Comparison of ENCODE assay signal across 14 cellular contexts in the genomic region with DNA sequence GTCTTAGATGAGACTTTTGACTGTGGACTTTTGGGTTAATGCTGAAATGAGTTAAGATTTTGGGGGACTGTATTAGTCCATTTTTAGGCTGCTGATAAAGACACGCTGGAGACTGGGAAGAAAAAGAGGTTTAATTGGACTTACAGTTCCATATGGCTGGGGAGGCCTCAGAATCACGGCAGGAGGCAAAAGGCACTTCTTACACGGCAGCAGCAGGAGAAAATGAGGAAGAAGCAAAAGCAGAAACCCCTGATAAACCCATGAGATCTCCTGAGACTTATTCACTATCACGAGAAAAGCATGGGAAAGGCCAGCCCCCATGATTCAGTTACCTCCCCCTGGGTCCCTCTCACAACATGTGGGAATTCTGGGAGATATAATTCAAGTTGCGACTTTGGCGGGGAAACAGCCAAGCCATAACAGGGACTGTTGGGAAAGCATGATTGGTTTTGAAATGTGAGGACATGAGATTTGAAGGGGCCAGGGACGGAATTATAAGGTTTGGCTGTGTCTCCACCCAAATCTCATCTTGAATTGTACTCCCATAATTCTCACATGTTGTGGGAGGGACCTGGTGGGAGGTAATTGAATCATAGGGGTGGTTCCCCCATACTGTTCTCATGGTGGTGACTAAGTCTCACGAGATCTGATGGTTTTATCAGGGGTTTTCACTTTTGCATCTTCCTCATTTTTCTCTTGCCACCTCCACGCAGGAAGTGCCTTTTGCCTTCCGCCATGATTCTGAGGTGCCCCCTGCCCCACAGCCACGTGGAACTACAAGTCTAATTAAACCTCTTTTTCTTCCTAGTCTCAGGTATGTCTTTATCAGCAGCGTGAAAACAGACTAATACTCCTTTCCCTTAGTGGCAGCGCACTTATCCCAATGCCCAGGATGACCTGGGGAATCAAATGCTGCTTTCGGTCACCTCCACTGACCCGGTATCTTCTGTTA. TPM values are rescaled to one million over a fixed set of nuclear protein-coding genes. Genes with fewer than 3 reads are reported as not detected.
"Had no signal": no experiment of that assay in that cellular context is flagged by ENCODE, and none has a peak within 500 bp of the region (broad histone marks: within the 10 kb centered on the region; RNA-seq: fewer than 3 reads in every experiment).

No MANE protein-coding gene starts in this region.

RNA-seq across cellular contexts. Expression of a gene that starts 35.8 kb away (rescaled TPM):
- total RNA-seq: dermis microvascular lymphatic vessel endothelial cell; frontal cortex; glomerular endothelial cell; heart left ventricle; kidney epithelial cell; left ventricle myocardium superior; mesenteric fat pad; naive thymus-derived CD8-positive, alpha-beta T cell; neural crest cell; osteocyte; pulmonary artery endothelial cell; sciatic nerve; skeletal muscle tissue; suprapubic skin had no signal
